In genomic region chr2:84970956-84971798, GRCh38 we compare ENCODE assay signal across 8 cellular contexts. TPM values are rescaled to one million over a fixed set of nuclear protein-coding genes. Genes with fewer than 3 reads are reported as not detected.
DNase-seq lines count a peak whose midpoint lies in the region; ATAC-seq and TF ChIP-seq lines count a peak whose summit lies in the region.

Gene KCMF1, plus strand, starts transcription at chr2:84971161. Its CDS starts 291 bp downstream, at chr2:84971452.

- no peaks in the 10 kb centered on the region for H3K27me3 ChIP-seq in BE2C
- H3K27me3 ChIP-seq in mucosa of rectum (ENCODE audit: control insufficient read depth in 2 of 2, insufficient read depth in 2 of 2, low read length in 2 of 2): no peaks in the 10 kb centered on the region

- no peak for TF ChIP-seq CTCF in BE2C (IDR thresholded peaks at IDR 0.05; ENCODE audit: low read depth, low read length)
- no peak for TF ChIP-seq CTCF in epithelial cell of proximal tubule (conservative IDR thresholded peaks at IDR 0.05; ENCODE audit: low read depth, low read length)

- H3K27me3 Mint-ChIP-seq in activated T-cell treated with anti-CD3 and anti-CD28 coated beads, Interleukin-2, amount 50 U/mL, for 24 hours: no peaks in the 10 kb centered on the region

- DNase-seq in BE2C: peak; percentile 64
- DNase-seq in OCI-M1 (lab: John Stamatoyannopoulos, UW): peak; percentile 66
- DNase-seq in activated T-cell treated with anti-CD3 and anti-CD28 coated beads, Interleukin-2, amount 50 U/mL, for 24 hours: peak; percentile 84
- DNase-seq in epithelial cell of proximal tubule (ENCODE audit: low read depth): no peak
- DNase-seq in stimulated activated CD8-positive, alpha-beta memory T cell treated with anti-CD3 and anti-CD28 coated beads, Interleukin-4, amount 100 ng/mL, for 48 hours: peak; percentile 81

- H3K4me3 Mint-ChIP-seq in activated T-cell treated with anti-CD3 and anti-CD28 coated beads, Interleukin-2, amount 50 U/mL, for 24 hours: peak within 1 kb of the TSS; percentile 97

- H3K27ac Mint-ChIP-seq in activated T-cell treated with anti-CD3 and anti-CD28 coated beads, Interleukin-2, amount 50 U/mL, for 24 hours: peak within 1 kb of the TSS; percentile 100

- no peaks in the 10 kb centered on the region for H3K4me1 ChIP-seq in BE2C
- H3K4me1 ChIP-seq in mucosa of rectum (ENCODE audit: control insufficient read depth in 2 of 2, insufficient read depth in 2 of 2, low read length in 2 of 2): peaks cover 19 to 38% of the 10 kb centered on the region in 2 donors

- peak within 1 kb of the TSS; percentile 96 to 97 for H3K27ac ChIP-seq in mucosa of rectum (ENCODE audit: low read depth in 2 of 2, low read length in 2 of 2)

- peaks cover 64% of the 10 kb centered on the region for H3K36me3 Mint-ChIP-seq in activated T-cell treated with anti-CD3 and anti-CD28 coated beads, Interleukin-2, amount 50 U/mL, for 24 hours (ENCODE audit: low read depth)

- H3K4me3 ChIP-seq in BE2C (ENCODE audit: low read depth, low read length) (peak within 1 kb of the TSS; percentile 76), epithelial cell of proximal tubule (ENCODE audit: low read depth, low read length) (peak within 1 kb of the TSS; percentile 78), mucosa of rectum (ENCODE audit: low read length in 2 of 2) (peak within 1 kb of the TSS; percentile 89 to 90)

- H3K36me3 ChIP-seq in BE2C (no peaks in the 10 kb centered on the region), mucosa of rectum (ENCODE audit: control insufficient read depth in 2 of 2, insufficient read depth in 2 of 2, low read length in 2 of 2) (peaks cover 0 to 2% of the 10 kb centered on the region in 2 donors)

- H3K4me1 Mint-ChIP-seq in activated T-cell treated with anti-CD3 and anti-CD28 coated beads, Interleukin-2, amount 50 U/mL, for 24 hours (ENCODE audit: low read depth): peaks cover 48% of the 10 kb centered on the region

- H3K9me3 ChIP-seq in BE2C (no peaks in the 10 kb centered on the region), mucosa of rectum (ENCODE audit: control insufficient read depth in 2 of 2, low read length in 2 of 2) (no peaks in the 10 kb centered on the region)

- peak within 1 kb of the TSS; percentile 97 to 98 for H3K9ac ChIP-seq in mucosa of rectum (ENCODE audit: low read depth in 1 of 2, low read length in 2 of 2)

- no peaks in the 10 kb centered on the region for H3K9me3 Mint-ChIP-seq in activated T-cell treated with anti-CD3 and anti-CD28 coated beads, Interleukin-2, amount 50 U/mL, for 24 hours

- ATAC-seq in GM19025 (IDR thresholded peaks at IDR 0.05; ENCODE audit: low read depth, unreplicated experiment) (peak; percentile 44), HG03196 (IDR thresholded peaks at IDR 0.05; ENCODE audit: unreplicated experiment) (peak; percentile 39)

RNA-seq across cellular contexts. Expression of gene KCMF1, which starts in this region (rescaled TPM):
- 28.0 TPM for polyA plus RNA-seq in BE2C (2012; ENCODE audit: insufficient read depth, insufficient read length, low read depth)
- 43.0 and 65.8 TPM in 2 replicates for total RNA-seq in epithelial cell of proximal tubule
